Comparison of ENCODE assay signal across 8 cellular contexts in genomic region chr4:83282049-83282535, GRCh38. TPM values are rescaled to one million over a fixed set of nuclear protein-coding genes. Genes with fewer than 3 reads are reported as not detected.
DNase-seq lines count a peak whose midpoint lies in the region; ATAC-seq and TF ChIP-seq lines count a peak whose summit lies in the region.

No MANE protein-coding gene starts in this region.

- H3K4me1 Mint-ChIP-seq in T-helper 17 cell, result peaks cover 35% of the 10 kb centered on the region

- no peaks in the 10 kb centered on the region for H3K36me3 Mint-ChIP-seq in T-helper 17 cell (ENCODE audit: low read depth)

- no peaks in the 10 kb centered on the region for H3K27me3 ChIP-seq in brain microvascular endothelial cell (replicated peaks)
- no peaks in the 10 kb centered on the region for H3K27me3 ChIP-seq in lung (ENCODE audit: control insufficient read depth, insufficient read depth)

- H3K9me3 ChIP-seq in T-helper 17 cell (ENCODE audit: control insufficient read depth, low read length, poor library complexity, severe bottlenecking) (no peaks in the 10 kb centered on the region), lung (ENCODE audit: control insufficient read depth in 2 of 2, insufficient read depth in 1 of 2, low read length in 1 of 2) (no peaks in the 10 kb centered on the region)

- in situ Hi-C loops in brain microvascular endothelial cell (cut with HindIII; ENCODE audit: low pct_ligation_motif_present, low sequenced_read_pairs), result no loop called here

- H3K4me3 Mint-ChIP-seq in T-helper 17 cell, result no peak overlapping the region

- ATAC-seq in T-helper 17 cell, result no peak
- ATAC-seq in lung (ENCODE audit: insufficient read depth, low FRiP score), result no peak
- ATAC-seq in HG03175 (IDR thresholded peaks at IDR 0.05; ENCODE audit: unreplicated experiment), result no peak

- H3K4me3 ChIP-seq in LNCaP clone FGC (ENCODE audit: low read depth, low read length), result no peak overlapping the region
- no peak overlapping the region for H3K4me3 ChIP-seq in brain microvascular endothelial cell (ENCODE audit: low read depth, low read length)
- no peak overlapping the region for H3K4me3 ChIP-seq in lung

- H3K27me3 Mint-ChIP-seq in T-helper 17 cell, result no peaks in the 10 kb centered on the region

- H3K36me3 ChIP-seq in brain microvascular endothelial cell (replicated peaks), result peaks cover 4% of the 10 kb centered on the region
- peaks cover 2 to 5% of the 10 kb centered on the region in 2 donors for H3K36me3 ChIP-seq in lung (ENCODE audit: control insufficient read depth in 2 of 2, insufficient read depth in 2 of 2, low read length in 2 of 2)

- 27 to 32% methylated on average over 4 of the region's 4 CpGs for WGBS in lung, 2 donors

- H3K27ac Mint-ChIP-seq in T-helper 17 cell, result peak overlapping the region; percentile 27

- no peak overlapping the region for H3K27ac ChIP-seq in brain microvascular endothelial cell
- no peak overlapping the region for H3K27ac ChIP-seq in lung (ENCODE audit: low read depth in 1 of 2, low read length in 1 of 2)

- TF ChIP-seq CTCF in LNCaP clone FGC (IDR thresholded peaks at IDR 0.05; ENCODE audit: control insufficient read depth, extremely low read depth, insufficient read depth), result peak; percentile 70
- peak; percentile 63 for TF ChIP-seq CTCF in brain microvascular endothelial cell (IDR thresholded peaks at IDR 0.05; ENCODE audit: low read depth, low read length, missing control alignments)
- TF ChIP-seq CTCF in lung (IDR thresholded peaks at IDR 0.05; ENCODE audit: control extremely low read depth, extremely low read depth), result peak; percentile 53

- H3K4me1 ChIP-seq in lung (ENCODE audit: control insufficient read depth in 2 of 2, insufficient read depth in 2 of 2, low read length in 2 of 2), result no peaks in the 10 kb centered on the region

- DNase-seq in SIG-M5 treated with dmso at 0.1 percent for 504 hours (lab: John Stamatoyannopoulos, UW; ENCODE audit: unreplicated experiment), result peak; percentile 70
- no peak for DNase-seq in SIG-M5 (lab: John Stamatoyannopoulos, UW)
- no peak for DNase-seq in LNCaP clone FGC (ENCODE audit: low read depth)
- peak in 1 of 3 donors; percentile 57 for DNase-seq in T-helper 17 cell
- peak; percentile 68 for DNase-seq in brain microvascular endothelial cell
- no peak for DNase-seq in lung (ENCODE audit: low spot score)
- DNase-seq in stimulated activated naive CD4-positive, alpha-beta T cell treated with Interleukin-2 at 50 U/mL for 16 hours (lab: John Stamatoyannopoulos, UW), result peak; percentile 4

RNA-seq across cellular contexts. Expression of gene COQ2, which starts 2.5 kb away (rescaled TPM):
- total RNA-seq in T-helper 17 cell (1 to 10 TPM; 4.7 to 5.5 TPM), lung (10 to 100 TPM in 1 of 2 donors, 1 to 10 TPM in 1; 7.5 to 15.1 TPM)
- polyA plus RNA-seq in lung, result 10 to 100 TPM in 1 of 2 donors, 1 to 10 TPM in 1; 7.7 to 11.6 TPM

RNA-seq across cellular contexts. Expression of gene HPSE, which starts 52.6 kb away (rescaled TPM):
- total RNA-seq in T-helper 17 cell (1 to 10 TPM; 7.1 to 8.6 TPM), lung (1 to 10 TPM; 3.3 to 8.3 TPM)
- polyA plus RNA-seq in lung, result 1 to 10 TPM; 1.9 to 7.7 TPM

Comparison
In these comparisons a context has a peak if more than half of its experiments do, and no peak if none do; other contexts are left out.
1. DNase-seq: peak in SIG-M5 treated with dmso at 0.1 percent for 504 hours (single experiment), brain microvascular endothelial cell (single experiment) and stimulated activated naive CD4-positive, alpha-beta T cell treated with Interleukin-2 at 50 U/mL for 16 hours (single experiment); none in SIG-M5 (single experiment), LNCaP clone FGC (single experiment) and lung (single experiment).
2. Peak in every context shown above with its lines, with median percentiles within 50 percentile points of each other: CTCF ChIP-seq.